In the genomic region with DNA sequence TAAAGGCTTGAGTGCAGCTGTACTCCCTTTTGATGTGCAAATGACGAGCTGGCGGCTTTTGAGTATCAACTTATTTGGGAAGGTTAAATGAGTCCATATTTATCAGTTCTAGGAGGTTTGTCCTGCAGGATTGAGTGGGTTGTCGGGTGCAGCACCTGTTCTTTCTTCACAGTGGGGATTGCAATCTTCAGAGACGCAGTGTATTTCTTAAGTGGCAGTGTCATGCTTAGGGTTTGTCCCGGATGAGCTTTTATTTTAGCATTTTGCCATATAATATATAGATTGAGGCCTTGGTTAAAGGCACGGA, we compare ENCODE assay signal across 8 cellular contexts. TPM values are rescaled to one million over a fixed set of nuclear protein-coding genes. Genes with fewer than 3 reads are reported as not detected.
DNase-seq lines count a peak whose midpoint lies in the region; ATAC-seq and TF ChIP-seq lines count a peak whose summit lies in the region.

No MANE protein-coding gene starts in this region.

- H3K4me3 Mint-ChIP-seq in CD14-positive monocyte (peak overlapping the region; percentile 87 to 98), nephron (peak overlapping the region; percentile 82 to 97 (median 88))
- H3K4me3 Mint-ChIP-seq in dendritic cell treated with granulocyte-macrophage colony-stimulating factor and Interleukin-4, amounts not matched to agents 40 ng/mL and 50 ng/mL, for 4 days, result peak overlapping the region; percentile 95

- TF ChIP-seq CTCF in CD14-positive monocyte (IDR thresholded peaks at IDR 0.05), result no peak
- no peak for TF ChIP-seq CTCF in nephron (IDR thresholded peaks at IDR 0.05; ENCODE audit: unreplicated experiment in 3 of 3)

- ATAC-seq in HG02981 (IDR thresholded peaks at IDR 0.05; ENCODE audit: unreplicated experiment) (no peak), GM21447 (IDR thresholded peaks at IDR 0.05; ENCODE audit: unreplicated experiment) (no peak)

- H3K27me3 Mint-ChIP-seq in CD14-positive monocyte (ENCODE audit: low read depth in 3 of 3) (peaks cover 1 to 9% (median 7%) of the 10 kb centered on the region in 3 donors), nephron (ENCODE audit: low read depth) (peaks cover 3% of the 10 kb centered on the region)
- peaks cover 14% of the 10 kb centered on the region for H3K27me3 Mint-ChIP-seq in dendritic cell treated with granulocyte-macrophage colony-stimulating factor and Interleukin-4, amounts not matched to agents 40 ng/mL and 50 ng/mL, for 4 days

- DNase-seq in CD14-positive monocyte (ENCODE audit: low spot score), result no peak
- peak; percentile 7 for DNase-seq in LoVo (ENCODE audit: low spot score)
- DNase-seq in NCI-H774 (lab: John Stamatoyannopoulos, UW), result no peak
- DNase-seq in dedifferentiated amniotic fluid mesenchymal stem cell (ENCODE audit: extremely low spot score), result no peak

- H3K4me1 Mint-ChIP-seq in CD14-positive monocyte (peaks cover 13% of the 10 kb centered on the region), nephron (peaks cover 11% of the 10 kb centered on the region)
- H3K4me1 Mint-ChIP-seq in dendritic cell treated with granulocyte-macrophage colony-stimulating factor and Interleukin-4, amounts not matched to agents 40 ng/mL and 50 ng/mL, for 4 days (ENCODE audit: low read depth), result peaks cover 13% of the 10 kb centered on the region

- H3K9me3 Mint-ChIP-seq in CD14-positive monocyte, result peaks cover 0 to 3% (median 0%) of the 10 kb centered on the region in 7 donors
- no peaks in the 10 kb centered on the region for H3K9me3 Mint-ChIP-seq in dendritic cell treated with granulocyte-macrophage colony-stimulating factor and Interleukin-4, amounts not matched to agents 40 ng/mL and 50 ng/mL, for 4 days
- no peaks in the 10 kb centered on the region for H3K9me3 Mint-ChIP-seq in nephron

- intact Hi-C loops in CD14-positive monocyte (cut with micrococcal nuclease), result loop anchor here in 1 of 2 donors (10.0 kb wide), 1 partner anchor 411 kb away; no protein-coding TSS in a partner anchor
- intact Hi-C loops in dendritic cell treated with granulocyte-macrophage colony-stimulating factor and Interleukin-4, amounts not matched to agents 40 ng/mL and 50 ng/mL, for 4 days (cut with micrococcal nuclease), result loop anchor here (2.0 to 5.0 kb wide), 6 partner anchors 81 to 427 kb away; a partner anchor contains a TSS

- H3K36me3 Mint-ChIP-seq in CD14-positive monocyte, result no peaks in the 10 kb centered on the region
- peaks cover 16% of the 10 kb centered on the region for H3K36me3 Mint-ChIP-seq in dendritic cell treated with granulocyte-macrophage colony-stimulating factor and Interleukin-4, amounts not matched to agents 40 ng/mL and 50 ng/mL, for 4 days (ENCODE audit: low read depth)
- H3K36me3 Mint-ChIP-seq in nephron (ENCODE audit: low read depth), result no peaks in the 10 kb centered on the region

- H3K27ac Mint-ChIP-seq in CD14-positive monocyte (peak overlapping the region in 1 of 7 donors; percentile 11), nephron (peak overlapping the region in 2 of 3 experiments; percentile 30 to 33)
- no peak overlapping the region for H3K27ac Mint-ChIP-seq in dendritic cell treated with granulocyte-macrophage colony-stimulating factor and Interleukin-4, amounts not matched to agents 40 ng/mL and 50 ng/mL, for 4 days

RNA-seq across cellular contexts. Expression of a gene that starts 1.2 kb away (rescaled TPM):
- 1 to 10 TPM; 5.0 to 5.1 TPM for polyA plus RNA-seq in CD14-positive monocyte
